12 cellular contexts compared by ENCODE assay signal in genomic region chr3:128714887-128715496, GRCh38.
DNase-seq lines count a peak whose midpoint lies in the region; ATAC-seq lines count a peak whose summit lies in the region.
"Had no signal": no experiment of that assay in that cellular context is flagged by ENCODE, and none has a peak within 500 bp of the region (broad histone marks: within the 10 kb centered on the region; RNA-seq: fewer than 3 reads in every experiment).

No MANE protein-coding gene starts in this region.

- peak; percentile 65 for DNase-seq in activated CD8-positive, alpha-beta memory T cell treated with anti-CD3 and anti-CD28 coated beads for 24 hours
- no peak for DNase-seq in activated CD8-positive, alpha-beta memory T cell treated with anti-CD3 and anti-CD28 coated beads, Interleukin-2, amount 50 U/mL, for 48 hours
- peak; percentile 19 for DNase-seq in OCI-M1 (lab: John Stamatoyannopoulos, UW)
- DNase-seq in stimulated activated CD4-positive, alpha-beta T cell treated with anti-CD3 and anti-CD28 coated beads, Interleukin-4, amount 100 ng/mL, for 24 hours = peak; percentile 25
- no peak for DNase-seq in globus pallidus (ENCODE audit: low spot score)
- DNase-seq in HuH-7.5 (ENCODE audit: low spot score) = no peak
- DNase-seq: activated gamma-delta T cell, NCI-H1436, posterior cingulate gyrus had no signal

- no peak for ATAC-seq in HG03520 (IDR thresholded peaks at IDR 0.05; ENCODE audit: unreplicated experiment)
- ATAC-seq: A549 had no signal

- peak overlapping the region; percentile 37 for H3K4me3 Mint-ChIP-seq in activated naive CD4-positive, alpha-beta T cell treated with anti-CD3 and anti-CD28 coated beads, Interleukin-2, amount 50 U/mL, for 24 hours

- no peaks in the 10 kb centered on the region for H3K36me3 Mint-ChIP-seq in activated naive CD4-positive, alpha-beta T cell treated with anti-CD3 and anti-CD28 coated beads, Interleukin-2, amount 50 U/mL, for 24 hours

- no peaks in the 10 kb centered on the region for H3K9me3 Mint-ChIP-seq in activated naive CD4-positive, alpha-beta T cell treated with anti-CD3 and anti-CD28 coated beads, Interleukin-2, amount 50 U/mL, for 24 hours

- peaks cover 29% of the 10 kb centered on the region for H3K4me1 Mint-ChIP-seq in activated naive CD4-positive, alpha-beta T cell treated with anti-CD3 and anti-CD28 coated beads, Interleukin-2, amount 50 U/mL, for 24 hours

- no peaks in the 10 kb centered on the region for H3K27me3 Mint-ChIP-seq in activated naive CD4-positive, alpha-beta T cell treated with anti-CD3 and anti-CD28 coated beads, Interleukin-2, amount 50 U/mL, for 24 hours

- peak overlapping the region; percentile 84 for H3K27ac Mint-ChIP-seq in activated naive CD4-positive, alpha-beta T cell treated with anti-CD3 and anti-CD28 coated beads, Interleukin-2, amount 50 U/mL, for 24 hours

Comparison
In these comparisons a context has a peak if more than half of its experiments do, and no peak if none do; other contexts are left out.
1. DNase-seq: peak in activated CD8-positive, alpha-beta memory T cell treated with anti-CD3 and anti-CD28 coated beads for 24 hours (single experiment), OCI-M1 (single experiment) and stimulated activated CD4-positive, alpha-beta T cell treated with anti-CD3 and anti-CD28 coated beads, Interleukin-4, amount 100 ng/mL, for 24 hours (single experiment); none in activated CD8-positive, alpha-beta memory T cell treated with anti-CD3 and anti-CD28 coated beads, Interleukin-2, amount 50 U/mL, for 48 hours (single experiment), globus pallidus (single experiment) and HuH-7.5 (single experiment).